17 cellular contexts compared by ENCODE assay signal in the genomic region with DNA sequence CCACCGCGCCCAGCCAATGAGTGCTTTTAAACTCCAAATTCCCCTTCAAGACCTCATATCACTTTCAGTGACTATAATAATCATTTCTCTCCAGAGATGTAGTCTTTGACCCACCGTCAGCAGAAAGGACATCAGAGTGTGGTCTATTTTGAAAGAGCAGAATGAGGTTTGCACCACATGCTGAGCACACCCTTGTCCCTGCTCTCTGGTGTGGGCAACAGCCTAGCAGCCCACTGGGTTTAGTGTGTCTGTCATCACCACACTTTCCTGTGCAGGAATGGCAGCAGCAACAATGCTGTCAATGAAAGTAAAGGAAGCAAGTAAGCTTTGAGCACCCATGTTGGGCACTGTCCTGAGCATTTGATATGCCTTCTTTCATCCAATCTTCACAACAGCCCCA.
"Had no signal": no experiment of that assay in that cellular context is flagged by ENCODE, and none has a peak within 500 bp of the region (broad histone marks: within the 10 kb centered on the region; RNA-seq: fewer than 3 reads in every experiment).

No MANE protein-coding gene starts in this region.

- H3K27ac Mint-ChIP-seq: activated naive CD8-positive, alpha-beta T cell; activated T-helper 1 cell treated with anti-CD3 and anti-CD28 coated beads, Interleukin-12 subunit alpha, Interleukin-12 subunit beta, Interleukin-2, Interleukin-4 antibody, amounts not matched to agents 30 ng/mL and 10 ng/mL and 1 ng/mL, durations not matched to agents 14 hours and 24 hours and 36 hours; stimulated activated naive B cell treated with anti-CD40 and anti-IgM and Interleukin-4, amounts not matched to agents 10 μg/mL and 1 μg/mL and 100 μg/mL, for 72 hours; WTC11 had no signal

- H3K27ac ChIP-seq: heart right ventricle, sigmoid colon, thyroid gland, upper lobe of right lung had no signal

- ATAC-seq: heart right ventricle, left colon, mucosa of descending colon, upper lobe of right lung, WTC11 had no signal

- H3K4me3 Mint-ChIP-seq: activated naive CD8-positive, alpha-beta T cell; activated T-helper 1 cell treated with anti-CD3 and anti-CD28 coated beads, Interleukin-12 subunit alpha, Interleukin-12 subunit beta, Interleukin-2, Interleukin-4 antibody, amounts not matched to agents 30 ng/mL and 10 ng/mL and 1 ng/mL, durations not matched to agents 14 hours and 24 hours and 36 hours; stimulated activated naive B cell treated with anti-CD40 and anti-IgM and Interleukin-4, amounts not matched to agents 10 μg/mL and 1 μg/mL and 100 μg/mL, for 72 hours; WTC11 had no signal

- H3K4me3 ChIP-seq: heart right ventricle, mucosa of descending colon, sigmoid colon, smooth muscle cell, thyroid gland, upper lobe of right lung had no signal

- H3K27me3 Mint-ChIP-seq: activated naive CD8-positive, alpha-beta T cell; stimulated activated naive B cell treated with anti-CD40 and anti-IgM and Interleukin-4, amounts not matched to agents 10 μg/mL and 1 μg/mL and 100 μg/mL, for 72 hours had no signal

- H3K9me3 ChIP-seq: heart right ventricle, mucosa of descending colon, sigmoid colon, thyroid gland, upper lobe of right lung had no signal

- H3K36me3 ChIP-seq: heart right ventricle, sigmoid colon, thyroid gland, upper lobe of right lung had no signal

- H3K27me3 ChIP-seq: heart right ventricle, sigmoid colon, thyroid gland, upper lobe of right lung had no signal

- DNase-seq: activated gamma-delta T cell treated with Interleukin-2 at 50 U/mL for 16 hours; cortex of kidney; heart right ventricle; left colon; mesendoderm; mucosa of descending colon; sigmoid colon; stimulated activated CD4-positive, alpha-beta T cell treated with anti-CD3 and anti-CD28 coated beads, Interleukin-15, amount 100 ng/mL, for 24 hours; stimulated activated naive B cell treated with anti-CD40 and anti-IgM and Interleukin-4, amounts not matched to agents 10 μg/mL and 1 μg/mL and 100 μg/mL, for 72 hours; T-helper 1 cell; T-helper 9 cell; thyroid gland; upper lobe of right lung had no signal

- H3K9me3 Mint-ChIP-seq: activated T-helper 1 cell treated with anti-CD3 and anti-CD28 coated beads, Interleukin-12 subunit alpha, Interleukin-12 subunit beta, Interleukin-2, Interleukin-4 antibody, amounts not matched to agents 30 ng/mL and 10 ng/mL and 1 ng/mL, durations not matched to agents 14 hours and 24 hours and 36 hours; stimulated activated naive B cell treated with anti-CD40 and anti-IgM and Interleukin-4, amounts not matched to agents 10 μg/mL and 1 μg/mL and 100 μg/mL, for 72 hours; WTC11 had no signal

- H3K4me1 Mint-ChIP-seq: stimulated activated naive B cell treated with anti-CD40 and anti-IgM and Interleukin-4, amounts not matched to agents 10 μg/mL and 1 μg/mL and 100 μg/mL, for 72 hours had no signal

- H3K36me3 Mint-ChIP-seq: activated naive CD8-positive, alpha-beta T cell; stimulated activated naive B cell treated with anti-CD40 and anti-IgM and Interleukin-4, amounts not matched to agents 10 μg/mL and 1 μg/mL and 100 μg/mL, for 72 hours; WTC11 had no signal

- H3K4me1 ChIP-seq: thyroid gland, upper lobe of right lung had no signal
